In the genomic region with DNA sequence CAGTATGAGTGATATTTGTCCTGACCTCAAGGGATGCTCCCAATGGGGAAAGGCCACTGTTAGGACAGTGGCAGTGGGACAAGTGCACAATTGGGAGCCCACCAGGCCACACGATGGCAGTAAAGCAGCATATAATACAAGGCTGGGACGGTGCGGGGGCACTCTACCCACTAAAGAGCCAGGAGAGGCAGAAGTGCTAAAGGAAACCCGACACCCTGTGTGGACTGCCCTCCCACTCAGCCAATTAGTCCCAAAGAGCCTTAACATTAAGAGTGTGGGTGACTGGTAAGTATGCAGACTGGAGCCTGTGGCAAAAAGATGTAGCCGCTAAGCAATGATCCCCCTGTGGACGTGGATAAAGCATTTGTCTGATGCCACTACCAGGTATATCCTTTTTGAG, we compare ENCODE assay signal across 1 cellular context.
A peak's percentile ranks its signal among the peaks of the same experiment; 100 is the strongest.
TF ChIP-seq lines count a peak whose summit lies in the region.

No MANE protein-coding gene starts in this region.

TF ChIP-seq in K562, 482 proteins besides CTCF, POLR2A, EP300 and RAD21 (continued from another document):
- TF ChIP-seq, protein P1, sequence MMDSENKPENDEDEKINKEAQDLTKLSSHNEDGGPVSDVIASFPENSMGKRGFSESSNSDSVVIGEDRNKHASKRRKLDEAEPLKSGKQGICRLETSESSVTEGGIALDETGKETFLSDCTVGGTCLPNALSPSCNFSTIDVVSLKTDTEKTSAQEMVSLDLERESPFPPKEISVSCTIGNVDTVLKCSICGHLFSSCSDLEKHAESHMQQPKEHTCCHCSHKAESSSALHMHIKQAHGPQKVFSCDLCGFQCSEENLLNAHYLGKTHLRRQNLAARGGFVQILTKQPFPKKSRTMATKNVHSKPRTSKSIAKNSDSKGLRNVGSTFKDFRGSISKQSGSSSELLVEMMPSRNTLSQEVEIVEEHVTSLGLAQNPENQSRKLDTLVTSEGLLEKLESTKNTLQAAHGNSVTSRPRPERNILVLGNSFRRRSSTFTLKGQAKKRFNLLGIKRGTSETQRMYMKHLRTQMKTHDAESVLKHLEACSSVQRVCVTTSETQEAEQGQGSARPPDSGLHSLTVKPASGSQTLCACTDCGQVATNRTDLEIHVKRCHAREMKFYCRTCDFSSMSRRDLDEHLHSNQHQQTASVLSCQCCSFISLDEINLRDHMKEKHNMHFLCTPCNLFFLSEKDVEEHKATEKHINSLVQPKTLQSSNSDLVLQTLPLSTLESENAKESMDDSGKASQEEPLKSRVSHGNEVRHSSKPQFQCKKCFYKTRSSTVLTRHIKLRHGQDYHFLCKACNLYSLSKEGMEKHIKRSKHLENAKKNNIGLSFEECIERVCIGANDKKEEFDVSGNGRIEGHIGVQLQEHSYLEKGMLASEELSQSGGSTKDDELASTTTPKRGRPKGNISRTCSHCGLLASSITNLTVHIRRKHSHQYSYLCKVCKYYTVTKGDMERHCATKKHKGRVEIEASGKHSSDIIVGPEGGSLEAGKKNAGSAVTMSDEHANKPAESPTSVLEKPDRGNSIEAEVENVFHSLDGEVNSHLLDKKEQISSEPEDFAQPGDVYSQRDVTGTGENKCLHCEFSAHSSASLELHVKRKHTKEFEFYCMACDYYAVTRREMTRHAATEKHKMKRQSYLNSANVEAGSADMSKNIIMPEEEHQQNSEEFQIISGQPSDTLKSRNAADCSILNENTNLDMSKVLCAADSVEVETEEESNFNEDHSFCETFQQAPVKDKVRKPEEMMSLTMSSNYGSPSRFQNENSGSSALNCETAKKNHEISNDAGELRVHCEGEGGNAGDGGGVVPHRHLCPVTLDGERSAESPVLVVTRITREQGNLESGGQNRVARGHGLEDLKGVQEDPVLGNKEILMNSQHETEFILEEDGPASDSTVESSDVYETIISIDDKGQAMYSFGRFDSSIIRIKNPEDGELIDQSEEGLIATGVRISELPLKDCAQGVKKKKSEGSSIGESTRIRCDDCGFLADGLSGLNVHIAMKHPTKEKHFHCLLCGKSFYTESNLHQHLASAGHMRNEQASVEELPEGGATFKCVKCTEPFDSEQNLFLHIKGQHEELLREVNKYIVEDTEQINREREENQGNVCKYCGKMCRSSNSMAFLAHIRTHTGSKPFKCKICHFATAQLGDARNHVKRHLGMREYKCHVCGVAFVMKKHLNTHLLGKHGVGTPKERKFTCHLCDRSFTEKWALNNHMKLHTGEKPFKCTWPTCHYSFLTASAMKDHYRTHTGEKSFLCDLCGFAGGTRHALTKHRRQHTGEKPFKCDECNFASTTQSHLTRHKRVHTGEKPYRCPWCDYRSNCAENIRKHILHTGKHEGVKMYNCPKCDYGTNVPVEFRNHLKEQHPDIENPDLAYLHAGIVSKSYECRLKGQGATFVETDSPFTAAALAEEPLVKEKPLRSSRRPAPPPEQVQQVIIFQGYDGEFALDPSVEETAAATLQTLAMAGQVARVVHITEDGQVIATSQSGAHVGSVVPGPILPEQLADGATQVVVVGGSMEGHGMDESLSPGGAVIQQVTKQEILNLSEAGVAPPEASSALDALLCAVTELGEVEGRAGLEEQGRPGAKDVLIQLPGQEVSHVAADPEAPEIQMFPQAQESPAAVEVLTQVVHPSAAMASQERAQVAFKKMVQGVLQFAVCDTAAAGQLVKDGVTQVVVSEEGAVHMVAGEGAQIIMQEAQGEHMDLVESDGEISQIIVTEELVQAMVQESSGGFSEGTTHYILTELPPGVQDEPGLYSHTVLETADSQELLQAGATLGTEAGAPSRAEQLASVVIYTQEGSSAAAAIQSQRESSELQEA (IDR thresholded peaks at IDR 0.05; ENCODE audit: low read depth): no peak
- TF ChIP-seq VEZF1 (CRISPR knock-in tag; IDR thresholded peaks at IDR 0.05): peak; percentile 44; the same call in 1 of the 2 replicates
- no peak for TF ChIP-seq ZNF324 (CRISPR knock-in tag; IDR thresholded peaks at IDR 0.05)
- TF ChIP-seq, protein P2, sequence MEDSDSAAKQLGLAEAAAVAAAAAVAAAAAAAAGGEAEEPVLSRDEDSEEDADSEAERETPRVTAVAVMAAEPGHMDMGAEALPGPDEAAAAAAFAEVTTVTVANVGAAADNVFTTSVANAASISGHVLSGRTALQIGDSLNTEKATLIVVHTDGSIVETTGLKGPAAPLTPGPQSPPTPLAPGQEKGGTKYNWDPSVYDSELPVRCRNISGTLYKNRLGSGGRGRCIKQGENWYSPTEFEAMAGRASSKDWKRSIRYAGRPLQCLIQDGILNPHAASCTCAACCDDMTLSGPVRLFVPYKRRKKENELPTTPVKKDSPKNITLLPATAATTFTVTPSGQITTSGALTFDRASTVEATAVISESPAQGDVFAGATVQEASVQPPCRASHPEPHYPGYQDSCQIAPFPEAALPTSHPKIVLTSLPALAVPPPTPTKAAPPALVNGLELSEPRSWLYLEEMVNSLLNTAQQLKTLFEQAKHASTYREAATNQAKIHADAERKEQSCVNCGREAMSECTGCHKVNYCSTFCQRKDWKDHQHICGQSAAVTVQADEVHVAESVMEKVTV (CRISPR knock-in tag; IDR thresholded peaks at IDR 0.05): 0 out of 2 replicates have a peak, but pooled peaks have one; percentile 17
- TF ChIP-seq ZFP30 (CRISPR knock-in tag; IDR thresholded peaks at IDR 0.05; ENCODE audit: borderline replicate concordance): no peak
- TF ChIP-seq, protein P3, sequence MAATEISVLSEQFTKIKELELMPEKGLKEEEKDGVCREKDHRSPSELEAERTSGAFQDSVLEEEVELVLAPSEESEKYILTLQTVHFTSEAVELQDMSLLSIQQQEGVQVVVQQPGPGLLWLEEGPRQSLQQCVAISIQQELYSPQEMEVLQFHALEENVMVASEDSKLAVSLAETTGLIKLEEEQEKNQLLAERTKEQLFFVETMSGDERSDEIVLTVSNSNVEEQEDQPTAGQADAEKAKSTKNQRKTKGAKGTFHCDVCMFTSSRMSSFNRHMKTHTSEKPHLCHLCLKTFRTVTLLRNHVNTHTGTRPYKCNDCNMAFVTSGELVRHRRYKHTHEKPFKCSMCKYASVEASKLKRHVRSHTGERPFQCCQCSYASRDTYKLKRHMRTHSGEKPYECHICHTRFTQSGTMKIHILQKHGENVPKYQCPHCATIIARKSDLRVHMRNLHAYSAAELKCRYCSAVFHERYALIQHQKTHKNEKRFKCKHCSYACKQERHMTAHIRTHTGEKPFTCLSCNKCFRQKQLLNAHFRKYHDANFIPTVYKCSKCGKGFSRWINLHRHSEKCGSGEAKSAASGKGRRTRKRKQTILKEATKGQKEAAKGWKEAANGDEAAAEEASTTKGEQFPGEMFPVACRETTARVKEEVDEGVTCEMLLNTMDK (IDR thresholded peaks at IDR 0.05; ENCODE audit: borderline replicate concordance, insufficient read depth, low read depth, low read length, poor library complexity, severe bottlenecking): peak; percentile 83
- no peak for TF ChIP-seq HIVEP1 (CRISPR knock-in tag; IDR thresholded peaks at IDR 0.05)
- TF ChIP-seq ZNF224 (CRISPR knock-in tag; IDR thresholded peaks at IDR 0.05): no peak
- TF ChIP-seq, protein P4, sequence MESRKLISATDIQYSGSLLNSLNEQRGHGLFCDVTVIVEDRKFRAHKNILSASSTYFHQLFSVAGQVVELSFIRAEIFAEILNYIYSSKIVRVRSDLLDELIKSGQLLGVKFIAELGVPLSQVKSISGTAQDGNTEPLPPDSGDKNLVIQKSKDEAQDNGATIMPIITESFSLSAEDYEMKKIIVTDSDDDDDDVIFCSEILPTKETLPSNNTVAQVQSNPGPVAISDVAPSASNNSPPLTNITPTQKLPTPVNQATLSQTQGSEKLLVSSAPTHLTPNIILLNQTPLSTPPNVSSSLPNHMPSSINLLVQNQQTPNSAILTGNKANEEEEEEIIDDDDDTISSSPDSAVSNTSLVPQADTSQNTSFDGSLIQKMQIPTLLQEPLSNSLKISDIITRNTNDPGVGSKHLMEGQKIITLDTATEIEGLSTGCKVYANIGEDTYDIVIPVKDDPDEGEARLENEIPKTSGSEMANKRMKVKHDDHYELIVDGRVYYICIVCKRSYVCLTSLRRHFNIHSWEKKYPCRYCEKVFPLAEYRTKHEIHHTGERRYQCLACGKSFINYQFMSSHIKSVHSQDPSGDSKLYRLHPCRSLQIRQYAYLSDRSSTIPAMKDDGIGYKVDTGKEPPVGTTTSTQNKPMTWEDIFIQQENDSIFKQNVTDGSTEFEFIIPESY (CRISPR knock-in tag; IDR thresholded peaks at IDR 0.05): peak; percentile 67
- no peak for TF ChIP-seq ZNF197 (CRISPR knock-in tag; IDR thresholded peaks at IDR 0.05; ENCODE audit: low read depth)
- TF ChIP-seq, protein P5, sequence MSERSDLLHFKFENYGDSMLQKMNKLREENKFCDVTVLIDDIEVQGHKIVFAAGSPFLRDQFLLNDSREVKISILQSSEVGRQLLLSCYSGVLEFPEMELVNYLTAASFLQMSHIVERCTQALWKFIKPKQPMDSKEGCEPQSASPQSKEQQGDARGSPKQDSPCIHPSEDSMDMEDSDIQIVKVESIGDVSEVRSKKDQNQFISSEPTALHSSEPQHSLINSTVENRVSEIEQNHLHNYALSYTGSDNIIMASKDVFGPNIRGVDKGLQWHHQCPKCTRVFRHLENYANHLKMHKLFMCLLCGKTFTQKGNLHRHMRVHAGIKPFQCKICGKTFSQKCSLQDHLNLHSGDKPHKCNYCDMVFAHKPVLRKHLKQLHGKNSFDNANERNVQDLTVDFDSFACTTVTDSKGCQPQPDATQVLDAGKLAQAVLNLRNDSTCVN (CRISPR knock-in tag; IDR thresholded peaks at IDR 0.05): no peak
- no peak for TF ChIP-seq NCOA1 (IDR thresholded peaks at IDR 0.05; ENCODE audit: low read depth)
- TF ChIP-seq, protein P6, sequence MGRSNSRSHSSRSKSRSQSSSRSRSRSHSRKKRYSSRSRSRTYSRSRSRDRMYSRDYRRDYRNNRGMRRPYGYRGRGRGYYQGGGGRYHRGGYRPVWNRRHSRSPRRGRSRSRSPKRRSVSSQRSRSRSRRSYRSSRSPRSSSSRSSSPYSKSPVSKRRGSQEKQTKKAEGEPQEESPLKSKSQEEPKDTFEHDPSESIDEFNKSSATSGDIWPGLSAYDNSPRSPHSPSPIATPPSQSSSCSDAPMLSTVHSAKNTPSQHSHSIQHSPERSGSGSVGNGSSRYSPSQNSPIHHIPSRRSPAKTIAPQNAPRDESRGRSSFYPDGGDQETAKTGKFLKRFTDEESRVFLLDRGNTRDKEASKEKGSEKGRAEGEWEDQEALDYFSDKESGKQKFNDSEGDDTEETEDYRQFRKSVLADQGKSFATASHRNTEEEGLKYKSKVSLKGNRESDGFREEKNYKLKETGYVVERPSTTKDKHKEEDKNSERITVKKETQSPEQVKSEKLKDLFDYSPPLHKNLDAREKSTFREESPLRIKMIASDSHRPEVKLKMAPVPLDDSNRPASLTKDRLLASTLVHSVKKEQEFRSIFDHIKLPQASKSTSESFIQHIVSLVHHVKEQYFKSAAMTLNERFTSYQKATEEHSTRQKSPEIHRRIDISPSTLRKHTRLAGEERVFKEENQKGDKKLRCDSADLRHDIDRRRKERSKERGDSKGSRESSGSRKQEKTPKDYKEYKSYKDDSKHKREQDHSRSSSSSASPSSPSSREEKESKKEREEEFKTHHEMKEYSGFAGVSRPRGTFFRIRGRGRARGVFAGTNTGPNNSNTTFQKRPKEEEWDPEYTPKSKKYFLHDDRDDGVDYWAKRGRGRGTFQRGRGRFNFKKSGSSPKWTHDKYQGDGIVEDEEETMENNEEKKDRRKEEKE (IDR thresholded peaks at IDR 0.05; ENCODE audit: borderline replicate concordance in 1 of 2, control insufficient read depth in 1 of 2, low read depth in 2 of 2, low read length in 1 of 2): no peak
- TF ChIP-seq NFIC (IDR thresholded peaks at IDR 0.05): no peak
- TF ChIP-seq PKNOX1 (IDR thresholded peaks at IDR 0.05): no peak
- TF ChIP-seq HMBOX1 (IDR thresholded peaks at IDR 0.05): 0 out of 2 replicates have a peak, but pooled peaks have one; percentile 39
- TF ChIP-seq TRIM28 (IDR thresholded peaks at IDR 0.05): no peak
- no peak for TF ChIP-seq RFX1 (IDR thresholded peaks at IDR 0.05)
- TF ChIP-seq, protein P7, sequence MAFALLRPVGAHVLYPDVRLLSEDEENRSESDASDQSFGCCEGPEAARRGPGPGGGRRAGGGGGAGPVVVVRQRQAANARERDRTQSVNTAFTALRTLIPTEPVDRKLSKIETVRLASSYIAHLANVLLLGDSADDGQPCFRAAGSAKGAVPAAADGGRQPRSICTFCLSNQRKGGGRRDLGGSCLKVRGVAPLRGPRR (CRISPR knock-in tag; IDR thresholded peaks at IDR 0.05): no peak
TF ChIP-seq in K562: peak in this region for 15.
